In genomic region chr19:4472174-4472974, GRCh38 we compare ENCODE assay signal across 1 cellular context.
TF ChIP-seq lines count a peak whose summit lies in the region.

Gene HDGFL2 (plus strand): TSS chr19:4472297. CDS start chr19:4472351, 54 bp downstream.

TF ChIP-seq in HEK293, 187 proteins besides CTCF, POLR2A, EP300 and RAD21 (continued from another document):
- TF ChIP-seq, protein P1, sequence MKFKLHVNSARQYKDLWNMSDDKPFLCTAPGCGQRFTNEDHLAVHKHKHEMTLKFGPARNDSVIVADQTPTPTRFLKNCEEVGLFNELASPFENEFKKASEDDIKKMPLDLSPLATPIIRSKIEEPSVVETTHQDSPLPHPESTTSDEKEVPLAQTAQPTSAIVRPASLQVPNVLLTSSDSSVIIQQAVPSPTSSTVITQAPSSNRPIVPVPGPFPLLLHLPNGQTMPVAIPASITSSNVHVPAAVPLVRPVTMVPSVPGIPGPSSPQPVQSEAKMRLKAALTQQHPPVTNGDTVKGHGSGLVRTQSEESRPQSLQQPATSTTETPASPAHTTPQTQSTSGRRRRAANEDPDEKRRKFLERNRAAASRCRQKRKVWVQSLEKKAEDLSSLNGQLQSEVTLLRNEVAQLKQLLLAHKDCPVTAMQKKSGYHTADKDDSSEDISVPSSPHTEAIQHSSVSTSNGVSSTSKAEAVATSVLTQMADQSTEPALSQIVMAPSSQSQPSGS (tag by site-specific recombination; IDR thresholded peaks at IDR 0.05; ENCODE audit: low read depth), result no peak
- TF ChIP-seq ZNF704 (tag by site-specific recombination; IDR thresholded peaks at IDR 0.05) (no peak), YY1 (tag by site-specific recombination; IDR thresholded peaks at IDR 0.05) (no peak), ZNF433 (tag by site-specific recombination; IDR thresholded peaks at IDR 0.05; ENCODE audit: low read depth) (no peak), ELK4 (IDR thresholded peaks at IDR 0.05; ENCODE audit: borderline replicate concordance, low read depth, low read length) (no peak), KLF8 (tag by site-specific recombination; IDR thresholded peaks at IDR 0.05) (no peak), ZBTB8A (tag by site-specific recombination; IDR thresholded peaks at IDR 0.05) (no peak), ZNF530 (tag by site-specific recombination; IDR thresholded peaks at IDR 0.05; ENCODE audit: low read depth) (no peak), ZNF600 (tag by site-specific recombination; IDR thresholded peaks at IDR 0.05) (no peak), ZBTB10 (tag by site-specific recombination; IDR thresholded peaks at IDR 0.05) (peak; percentile 63; the same call in 1 of the 2 replicates), ZNF214 (tag by site-specific recombination; IDR thresholded peaks at IDR 0.05; ENCODE audit: borderline replicate concordance) (no peak), ZNF544 (tag by site-specific recombination; IDR thresholded peaks at IDR 0.05) (no peak), ZNF623 (tag by site-specific recombination; IDR thresholded peaks at IDR 0.05) (no peak), GLIS2 (tag by site-specific recombination; IDR thresholded peaks at IDR 0.05) (peak; percentile 68; the same call in 1 of the 2 replicates), ZNF202 (tag by site-specific recombination; IDR thresholded peaks at IDR 0.05; ENCODE audit: borderline replicate concordance) (no peak), ZNF473 (tag by site-specific recombination; IDR thresholded peaks at IDR 0.05) (no peak), ZSCAN23 (tag by site-specific recombination; IDR thresholded peaks at IDR 0.05) (no peak), FEZF1 (tag by site-specific recombination; IDR thresholded peaks at IDR 0.05) (no peak), ZNF248 (tag by site-specific recombination; IDR thresholded peaks at IDR 0.05) (no peak), SP2 (tag by site-specific recombination; IDR thresholded peaks at IDR 0.05) (no peak), RBAK (tag by site-specific recombination; IDR thresholded peaks at IDR 0.05) (no peak), ZNF658 (tag by site-specific recombination; IDR thresholded peaks at IDR 0.05) (no peak), REPIN1 (tag by site-specific recombination; IDR thresholded peaks at IDR 0.05; ENCODE audit: low read depth) (no peak), ZNF341 (tag by site-specific recombination; IDR thresholded peaks at IDR 0.05; ENCODE audit: low read depth) (0 out of 2 replicates have a peak, but pooled peaks have one; percentile 12)
- TF ChIP-seq, protein P2, sequence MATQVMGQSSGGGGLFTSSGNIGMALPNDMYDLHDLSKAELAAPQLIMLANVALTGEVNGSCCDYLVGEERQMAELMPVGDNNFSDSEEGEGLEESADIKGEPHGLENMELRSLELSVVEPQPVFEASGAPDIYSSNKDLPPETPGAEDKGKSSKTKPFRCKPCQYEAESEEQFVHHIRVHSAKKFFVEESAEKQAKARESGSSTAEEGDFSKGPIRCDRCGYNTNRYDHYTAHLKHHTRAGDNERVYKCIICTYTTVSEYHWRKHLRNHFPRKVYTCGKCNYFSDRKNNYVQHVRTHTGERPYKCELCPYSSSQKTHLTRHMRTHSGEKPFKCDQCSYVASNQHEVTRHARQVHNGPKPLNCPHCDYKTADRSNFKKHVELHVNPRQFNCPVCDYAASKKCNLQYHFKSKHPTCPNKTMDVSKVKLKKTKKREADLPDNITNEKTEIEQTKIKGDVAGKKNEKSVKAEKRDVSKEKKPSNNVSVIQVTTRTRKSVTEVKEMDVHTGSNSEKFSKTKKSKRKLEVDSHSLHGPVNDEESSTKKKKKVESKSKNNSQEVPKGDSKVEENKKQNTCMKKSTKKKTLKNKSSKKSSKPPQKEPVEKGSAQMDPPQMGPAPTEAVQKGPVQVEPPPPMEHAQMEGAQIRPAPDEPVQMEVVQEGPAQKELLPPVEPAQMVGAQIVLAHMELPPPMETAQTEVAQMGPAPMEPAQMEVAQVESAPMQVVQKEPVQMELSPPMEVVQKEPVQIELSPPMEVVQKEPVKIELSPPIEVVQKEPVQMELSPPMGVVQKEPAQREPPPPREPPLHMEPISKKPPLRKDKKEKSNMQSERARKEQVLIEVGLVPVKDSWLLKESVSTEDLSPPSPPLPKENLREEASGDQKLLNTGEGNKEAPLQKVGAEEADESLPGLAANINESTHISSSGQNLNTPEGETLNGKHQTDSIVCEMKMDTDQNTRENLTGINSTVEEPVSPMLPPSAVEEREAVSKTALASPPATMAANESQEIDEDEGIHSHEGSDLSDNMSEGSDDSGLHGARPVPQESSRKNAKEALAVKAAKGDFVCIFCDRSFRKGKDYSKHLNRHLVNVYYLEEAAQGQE (tag by site-specific recombination; IDR thresholded peaks at IDR 0.05), result no peak
- TF ChIP-seq, protein P3, sequence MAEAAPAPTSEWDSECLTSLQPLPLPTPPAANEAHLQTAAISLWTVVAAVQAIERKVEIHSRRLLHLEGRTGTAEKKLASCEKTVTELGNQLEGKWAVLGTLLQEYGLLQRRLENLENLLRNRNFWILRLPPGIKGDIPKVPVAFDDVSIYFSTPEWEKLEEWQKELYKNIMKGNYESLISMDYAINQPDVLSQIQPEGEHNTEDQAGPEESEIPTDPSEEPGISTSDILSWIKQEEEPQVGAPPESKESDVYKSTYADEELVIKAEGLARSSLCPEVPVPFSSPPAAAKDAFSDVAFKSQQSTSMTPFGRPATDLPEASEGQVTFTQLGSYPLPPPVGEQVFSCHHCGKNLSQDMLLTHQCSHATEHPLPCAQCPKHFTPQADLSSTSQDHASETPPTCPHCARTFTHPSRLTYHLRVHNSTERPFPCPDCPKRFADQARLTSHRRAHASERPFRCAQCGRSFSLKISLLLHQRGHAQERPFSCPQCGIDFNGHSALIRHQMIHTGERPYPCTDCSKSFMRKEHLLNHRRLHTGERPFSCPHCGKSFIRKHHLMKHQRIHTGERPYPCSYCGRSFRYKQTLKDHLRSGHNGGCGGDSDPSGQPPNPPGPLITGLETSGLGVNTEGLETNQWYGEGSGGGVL (tag by site-specific recombination; IDR thresholded peaks at IDR 0.05), result no peak
